ENCODE assay signal across 8 cellular contexts in the genomic region with DNA sequence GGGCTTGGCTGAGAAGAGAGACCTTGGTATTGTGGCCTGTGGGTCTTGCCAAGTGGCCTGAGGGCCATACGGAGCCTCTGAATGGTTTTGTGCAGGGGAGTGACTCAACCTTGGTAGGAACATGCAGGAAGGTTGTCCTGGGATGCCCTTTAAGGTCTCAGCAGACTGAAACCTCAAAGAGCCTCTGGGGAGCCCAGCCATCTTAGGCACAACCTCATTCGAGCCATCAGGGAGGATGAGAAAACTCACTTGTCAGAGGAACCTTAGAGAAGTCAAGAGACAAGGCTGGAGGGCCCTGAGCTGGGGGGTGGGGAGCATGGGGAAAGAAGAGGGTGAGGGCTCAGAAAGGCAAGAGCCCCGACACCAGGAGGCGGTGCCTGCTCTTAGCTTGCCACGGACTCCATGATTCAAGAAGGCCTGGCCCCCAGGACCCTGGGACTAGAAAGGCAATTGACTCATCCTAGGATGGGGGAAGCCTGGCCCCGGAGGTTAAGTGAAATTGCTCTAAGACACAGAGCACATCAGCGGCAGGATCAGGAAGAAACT. TPM values are rescaled to one million over a fixed set of nuclear protein-coding genes. Genes with fewer than 3 reads are reported as not detected.
DNase-seq lines count a peak whose midpoint lies in the region; ATAC-seq and TF ChIP-seq lines count a peak whose summit lies in the region.

No MANE protein-coding gene starts in this region.

- no peaks in the 10 kb centered on the region for H3K9me3 ChIP-seq in BLaER1
- no peaks in the 10 kb centered on the region for H3K9me3 ChIP-seq in osteoblast (ENCODE audit: low read depth, low read length)

- peak overlapping the region; percentile 64 for H2AFZ ChIP-seq in osteoblast (ENCODE audit: low read length)

- H3K9ac ChIP-seq in BLaER1: peak overlapping the region; percentile 83

- H3K79me2 ChIP-seq in osteoblast (ENCODE audit: insufficient read depth, low read length): no peaks in the 10 kb centered on the region

- peak overlapping the region; percentile 94 for H3K27ac ChIP-seq in BLaER1
- H3K27ac ChIP-seq in epithelial cell of prostate: peak overlapping the region; percentile 87
- H3K27ac ChIP-seq in osteoblast (ENCODE audit: low read depth, low read length): peak overlapping the region; percentile 87

- H3K4me2 ChIP-seq in BLaER1 (peak overlapping the region; percentile 85), osteoblast (ENCODE audit: insufficient read depth, low read length) (peak overlapping the region; percentile 80)

- no peaks in the 10 kb centered on the region for H4K20me1 ChIP-seq in BLaER1
- no peaks in the 10 kb centered on the region for H4K20me1 ChIP-seq in osteoblast (ENCODE audit: insufficient read depth, low read length)

- H3K4me3 ChIP-seq in BLaER1 (peak overlapping the region; percentile 72), osteoblast (ENCODE audit: insufficient read depth, low read length) (peak overlapping the region; percentile 66)

- no peaks in the 10 kb centered on the region for H3K36me3 ChIP-seq in BLaER1
- H3K36me3 ChIP-seq in osteoblast (ENCODE audit: insufficient read depth, low read length): no peaks in the 10 kb centered on the region

- DNase-seq in UCSD-AML1 (lab: John Stamatoyannopoulos, UW; ENCODE audit: unreplicated experiment) (peak; percentile 51), epithelial cell of prostate (ENCODE audit: low read depth, low spot score) (peak; percentile 68), osteoblast (ENCODE audit: insufficient read length, low spot score, missing footprints) (peak; percentile 96), A172 (ENCODE audit: low spot score) (no peak), NCI-H524 treated with DMSO at 0.1 percent for 48 hours (lab: John Stamatoyannopoulos, UW) (no peak)

- H3K4me1 ChIP-seq in BLaER1 (peaks cover 92% of the 10 kb centered on the region), osteoblast (ENCODE audit: insufficient read depth, low read length) (peaks cover 24% of the 10 kb centered on the region)

- no peak for TF ChIP-seq CTCF in osteoblast (IDR thresholded peaks at IDR 0.05; ENCODE audit: extremely low read depth, low read depth, low read length)

- ATAC-seq in GM19025 (IDR thresholded peaks at IDR 0.05; ENCODE audit: low read depth, unreplicated experiment) (peak; percentile 20), HG03139 (IDR thresholded peaks at IDR 0.05; ENCODE audit: unreplicated experiment) (peak; percentile 11)

- H3K27me3 ChIP-seq in BLaER1: no peaks in the 10 kb centered on the region
- H3K27me3 ChIP-seq in osteoblast (ENCODE audit: insufficient read depth, low read length): no peaks in the 10 kb centered on the region

RNA-seq across cellular contexts. Expression of a gene that starts 13.0 kb away (rescaled TPM):
- total RNA-seq in osteoblast: 101 and 497 TPM in 2 replicates
- 24.9 and 32.0 TPM in 2 replicates for total RNA-seq in A172 (2014; rRNA removed; shearing (Covaris generic))

RNA-seq across cellular contexts. Expression of a gene that starts 24.0 kb away (rescaled TPM):
- total RNA-seq in osteoblast: 0.29 and 0.36 TPM in 2 replicates
- total RNA-seq in A172 (2014; rRNA removed; shearing (Covaris generic)): not detected in 2 replicates

RNA-seq across cellular contexts. Expression of a gene that starts 55.1 kb away (rescaled TPM):
- total RNA-seq in osteoblast: 11.2 and 13.3 TPM in 2 replicates
- total RNA-seq in A172 (2014; rRNA removed; shearing (Covaris generic)): 3.4 and 7.6 TPM in 2 replicates

Comparison
In these comparisons a context has a peak if more than half of its experiments do, and no peak if none do; other contexts are left out.
1. DNase-seq: peak in UCSD-AML1 (single experiment), epithelial cell of prostate (single experiment) and osteoblast (single experiment); none in A172 (single experiment) and NCI-H524 treated with DMSO at 0.1 percent for 48 hours (single experiment).
2. Peak in every context shown above with its lines, with median percentiles within 50 percentile points of each other: H3K27ac ChIP-seq.